In the genomic region with DNA sequence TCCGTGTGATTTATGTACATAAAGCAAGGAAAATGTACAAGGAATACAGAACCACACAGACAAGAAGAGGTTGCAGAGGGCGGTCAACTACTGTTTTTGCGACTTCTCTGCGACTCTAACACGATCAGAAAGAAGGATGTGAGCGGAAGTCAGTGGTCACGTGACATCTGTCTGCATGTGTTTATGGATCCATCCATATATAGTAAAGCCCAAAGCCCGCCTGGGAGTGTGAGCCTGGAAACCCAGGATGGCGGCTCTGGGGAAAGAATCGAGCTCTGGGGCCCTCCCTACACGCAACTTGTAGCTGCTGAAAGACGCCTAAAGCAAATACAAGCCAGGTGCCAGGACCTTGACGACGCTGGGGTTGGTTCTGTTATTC, we compare ENCODE assay signal across 1 cellular context.
TF ChIP-seq lines count a peak whose summit lies in the region.

No MANE protein-coding gene starts in this region.

TF ChIP-seq in IMR-90, 13 proteins besides CTCF, POLR2A, EP300 and RAD21:
- TF ChIP-seq MXI1 (IDR thresholded peaks at IDR 0.05; ENCODE audit: borderline replicate concordance, low read depth, low read length), result no peak
- TF ChIP-seq USF2 (IDR thresholded peaks at IDR 0.05; ENCODE audit: low read depth, low read length), result peak; percentile 73
- no peak for TF ChIP-seq ELK1 (IDR thresholded peaks at IDR 0.05; ENCODE audit: borderline replicate concordance, low read depth, low read length)
TF ChIP-seq in IMR-90: peak in this region for 1.
